In the genomic region with DNA sequence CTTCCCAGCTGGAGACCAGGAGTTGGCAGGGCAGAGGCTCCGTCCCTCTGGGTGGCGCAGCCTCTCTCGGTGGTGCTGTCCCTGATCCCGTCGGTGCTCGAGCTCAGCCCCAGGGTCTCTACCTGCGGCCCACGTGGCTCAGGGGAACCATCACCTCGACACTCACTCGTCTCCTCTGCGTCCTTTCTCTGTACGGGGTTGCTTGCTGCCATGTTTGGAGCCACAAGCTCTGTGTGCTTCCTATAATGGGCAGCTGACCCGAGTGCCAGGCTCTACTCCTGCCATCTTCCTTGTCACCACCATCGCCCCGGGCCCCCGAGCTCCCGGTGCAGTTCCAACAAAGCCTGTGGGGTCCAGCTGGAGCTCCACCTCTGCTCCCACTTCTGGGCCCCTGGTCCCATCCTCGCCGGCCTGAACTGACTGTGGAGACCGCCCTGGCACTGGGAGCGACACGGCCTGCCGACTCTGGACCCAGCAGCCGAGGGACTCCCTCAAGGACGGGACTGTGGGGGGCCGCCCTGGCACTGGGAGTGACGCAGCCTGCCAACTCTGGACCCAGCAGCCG, we compare ENCODE assay signal across 23 cellular contexts. TPM values are rescaled to one million over a fixed set of nuclear protein-coding genes. Genes with fewer than 3 reads are reported as not detected.
A peak's percentile ranks its signal among the peaks of the same experiment; 100 is the strongest.
DNase-seq lines count a peak whose midpoint lies in the region; ATAC-seq and TF ChIP-seq lines count a peak whose summit lies in the region.
"Had no signal": no experiment of that assay in that cellular context is flagged by ENCODE, and none has a peak within 500 bp of the region (broad histone marks: within the 10 kb centered on the region; RNA-seq: fewer than 3 reads in every experiment).

No MANE protein-coding gene starts in this region.

- H3T11ph ChIP-seq in H9 (ENCODE audit: low read length), result no peak overlapping the region

- H4K8ac ChIP-seq in H9 (replicated peaks; ENCODE audit: insufficient read length, low read depth, low read length), result no peak overlapping the region

- H2BK5ac ChIP-seq in H9 (ENCODE audit: insufficient read length, low read length), result no peak overlapping the region

- peaks cover 23 to 36% of the 10 kb centered on the region in 2 donors for H3K36me3 ChIP-seq in psoas muscle (ENCODE audit: insufficient read depth in 1 of 2, low read depth in 1 of 2)

- intact Hi-C loops in psoas muscle (cut with DNase I), result no loop called here

- H3K18ac ChIP-seq in H9 (ENCODE audit: insufficient read length, low read depth, low read length), result no peak overlapping the region

- no CpG with 5 or more reads among the region's 28 CpGs for WGBS in H9 (ENCODE audit: extremely low coverage, insufficient read length, low lambda C conversion rate)
- WGBS in psoas muscle, 3 donors, result 62 to 70% (median 63%) methylated on average over 28 of the region's 28 CpGs

- no peak overlapping the region for H2BK15ac ChIP-seq in H9 (ENCODE audit: low read depth, low read length)

- H3K56ac ChIP-seq in H9 (ENCODE audit: insufficient read length, low read depth, low read length), result no peak overlapping the region

- H2AK5ac ChIP-seq in H9 (ENCODE audit: insufficient read length, low read length), result no peak overlapping the region

- H3K9ac ChIP-seq in H9 (ENCODE audit: extremely low read depth, insufficient read length, low read length), result no peak overlapping the region
- H3K9ac ChIP-seq: KMS-11 had no signal

- no peaks in the 10 kb centered on the region for H3K79me1 ChIP-seq in H9 (ENCODE audit: insufficient read depth, low read depth, low read length, poor library complexity, severe bottlenecking)

- no peak overlapping the region for H2AFZ ChIP-seq in H9 (ENCODE audit: low read length)

- no peaks in the 10 kb centered on the region for H3K4me1 ChIP-seq in H9 (ENCODE audit: insufficient read depth, low read length)
- peaks cover 29% of the 10 kb centered on the region for H3K4me1 ChIP-seq in psoas muscle

- no peak overlapping the region for H2BK20ac ChIP-seq in H9 (ENCODE audit: low read depth, low read length, poor library complexity, severe bottlenecking)

- H3K4me3 Mint-ChIP-seq in H9 (no peak overlapping the region), endothelial cell (ENCODE audit: unreplicated experiment) (no peak overlapping the region)
- H3K4me3 Mint-ChIP-seq: activated CD4-positive, alpha-beta T cell treated with anti-CD3 and anti-CD28 coated beads, Interleukin-2, amount 10 ng/mL, durations not matched to agents 7 days and 5 days; activated naive CD4-positive, alpha-beta T cell treated with anti-CD3 and anti-CD28 coated beads, Interleukin-2, amount 50 U/mL, for 24 hours; stimulated activated naive B cell treated with anti-CD40 and anti-IgM and Interleukin-4, amounts not matched to agents 10 μg/mL and 1 μg/mL and 100 μg/mL, for 72 hours; type B pancreatic cell had no signal

- no peaks in the 10 kb centered on the region for H3K79me2 ChIP-seq in H9 (ENCODE audit: insufficient read depth, low read length)

- no peak overlapping the region for H4K5ac ChIP-seq in H9 (ENCODE audit: insufficient read length, low read depth, low read length)

- H3K4me3 ChIP-seq in psoas muscle, result no peak overlapping the region

- peak overlapping the region in 2 of 3 experiments; percentile 34 to 49; a peak in 4 of 7 replicates for H3K27ac Mint-ChIP-seq in H9
- peak overlapping the region; percentile 24 for H3K27ac Mint-ChIP-seq in endothelial cell (ENCODE audit: unreplicated experiment)
- H3K27ac Mint-ChIP-seq: activated CD4-positive, alpha-beta T cell treated with anti-CD3 and anti-CD28 coated beads, Interleukin-2, amount 10 ng/mL, durations not matched to agents 7 days and 5 days; activated naive CD4-positive, alpha-beta T cell treated with anti-CD3 and anti-CD28 coated beads, Interleukin-2, amount 50 U/mL, for 24 hours; stimulated activated naive B cell treated with anti-CD40 and anti-IgM and Interleukin-4, amounts not matched to agents 10 μg/mL and 1 μg/mL and 100 μg/mL, for 72 hours had no signal

- no peak overlapping the region for H3K4me2 ChIP-seq in H9 (ENCODE audit: insufficient read depth, insufficient read length, low read length)
- H3K4me2 ChIP-seq: KMS-11 had no signal

- ATAC-seq in psoas muscle, result peak in 1 of 4 donors; percentile 1
- no peak for ATAC-seq in HG03520 (IDR thresholded peaks at IDR 0.05; ENCODE audit: unreplicated experiment)
- no peak for ATAC-seq in GM19351 (IDR thresholded peaks at IDR 0.05; ENCODE audit: unreplicated experiment)
- ATAC-seq: esophagus mucosa; stimulated activated naive B cell treated with anti-CD40 and anti-IgM and Interleukin-4, amounts not matched to agents 10 μg/mL and 1 μg/mL and 100 μg/mL, for 72 hours had no signal

- DNase-seq in H9 (no peak), endothelial cell (ENCODE audit: low spot score) (no peak), psoas muscle (peak in 1 of 2 donors; percentile 62), midbrain (lab: John Stamatoyannopoulos, UW) (no peak), DMS79 (lab: John Stamatoyannopoulos, UW) (no peak)
- DNase-seq: activated CD4-positive, alpha-beta T cell treated with anti-CD3 and anti-CD28 coated beads, Interleukin-2, amount 10 ng/mL, durations not matched to agents 7 days and 5 days; COR-L47; naive B cell; NCI-H1930; NCI-H446 treated with DMSO at 0.1 percent for 48 hours; NK-92 treated with Interleukin-12 subunit alpha and Interleukin-12 subunit beta, amount 100 ng/mL, for 24 hours; RPMI8226; stimulated activated naive B cell treated with anti-CD40 and anti-IgM and Interleukin-4, amounts not matched to agents 10 μg/mL and 1 μg/mL and 100 μg/mL, for 72 hours had no signal

- no peak overlapping the region for H2BK12ac ChIP-seq in H9 (ENCODE audit: insufficient read length, low read depth, low read length)

- H3K23me2 ChIP-seq in H9 (ENCODE audit: insufficient read length, low read depth, low read length, poor library complexity, severe bottlenecking), result peaks cover 3% of the 10 kb centered on the region

- H3K36me3 Mint-ChIP-seq in H9 (ENCODE audit: insufficient read depth in 1 of 3, low read depth in 3 of 3) (peaks cover 6 to 64% (median 41%) of the 10 kb centered on the region in 3 experiments; a peak in 5 of 7 replicates), endothelial cell (ENCODE audit: low read depth, unreplicated experiment) (peaks cover 18% of the 10 kb centered on the region)

- H3K27me3 ChIP-seq in H9 (ENCODE audit: insufficient read depth, low read length), result no peaks in the 10 kb centered on the region
- H3K27me3 ChIP-seq in psoas muscle (ENCODE audit: insufficient read depth in 3 of 3, low read length in 2 of 3), result no peaks in the 10 kb centered on the region

- H3K9me3 Mint-ChIP-seq in H9 (no peaks in the 10 kb centered on the region), endothelial cell (ENCODE audit: unreplicated experiment) (no peaks in the 10 kb centered on the region)
- H3K9me3 Mint-ChIP-seq: activated CD4-positive, alpha-beta T cell treated with anti-CD3 and anti-CD28 coated beads, Interleukin-2, amount 10 ng/mL, durations not matched to agents 7 days and 5 days; activated naive CD4-positive, alpha-beta T cell treated with anti-CD3 and anti-CD28 coated beads, Interleukin-2, amount 50 U/mL, for 24 hours; naive B cell; stimulated activated naive B cell treated with anti-CD40 and anti-IgM and Interleukin-4, amounts not matched to agents 10 μg/mL and 1 μg/mL and 100 μg/mL, for 72 hours; type B pancreatic cell had no signal

- H3K27me3 Mint-ChIP-seq in H9 (ENCODE audit: low read depth), result peaks cover 3% of the 10 kb centered on the region; the same call in 1 of the 2 replicates
- H3K27me3 Mint-ChIP-seq in endothelial cell (ENCODE audit: unreplicated experiment), result peaks cover 8% of the 10 kb centered on the region
- H3K27me3 Mint-ChIP-seq: activated CD4-positive, alpha-beta T cell treated with anti-CD3 and anti-CD28 coated beads, Interleukin-2, amount 10 ng/mL, durations not matched to agents 7 days and 5 days; activated naive CD4-positive, alpha-beta T cell treated with anti-CD3 and anti-CD28 coated beads, Interleukin-2, amount 50 U/mL, for 24 hours; naive B cell; stimulated activated naive B cell treated with anti-CD40 and anti-IgM and Interleukin-4, amounts not matched to agents 10 μg/mL and 1 μg/mL and 100 μg/mL, for 72 hours; type B pancreatic cell had no signal

- H3K4ac ChIP-seq in H9 (ENCODE audit: low read depth, low read length), result no peak overlapping the region

- H3K9me3 ChIP-seq in H9 (ENCODE audit: control insufficient read depth, low read depth, low read length), result no peaks in the 10 kb centered on the region
- H3K9me3 ChIP-seq in psoas muscle, result no peaks in the 10 kb centered on the region

- H4K91ac ChIP-seq in H9 (ENCODE audit: insufficient read length, low read depth, low read length), result no peak overlapping the region

- H3K27ac ChIP-seq in 22Rv1 (0 out of 2 replicates have a peak overlapping the region, but pooled peaks have one; percentile 25), H9 (ENCODE audit: insufficient read length, low read depth, low read length) (no peak overlapping the region), psoas muscle (peak overlapping the region; percentile 94)
- H3K27ac ChIP-seq: KMS-11 had no signal

- H4K20me1 ChIP-seq in H9 (ENCODE audit: control insufficient read depth, insufficient read depth, insufficient read length), result no peaks in the 10 kb centered on the region

- H3K4me1 Mint-ChIP-seq in H9, result peaks cover 5 to 7% of the 10 kb centered on the region in 2 experiments
- H3K4me1 Mint-ChIP-seq in endothelial cell (ENCODE audit: unreplicated experiment), result peaks cover 3% of the 10 kb centered on the region

- TF ChIP-seq CTCF in 22Rv1 (IDR thresholded peaks at IDR 0.05) (no peak), H9 (conservative IDR thresholded peaks at IDR 0.05) (no peak), endothelial cell (IDR thresholded peaks at IDR 0.05; ENCODE audit: unreplicated experiment) (no peak), psoas muscle (IDR thresholded peaks at IDR 0.05) (no peak)

- no peak overlapping the region for H3K14ac ChIP-seq in H9 (ENCODE audit: insufficient read depth, low read length)

- H3K23ac ChIP-seq in H9 (ENCODE audit: insufficient read length, low read depth, low read length), result no peak overlapping the region

- no peak overlapping the region for H2BK120ac ChIP-seq in H9 (ENCODE audit: low read depth, low read length, poor library complexity, severe bottlenecking)

RNA-seq across cellular contexts. Expression of a gene that starts 5.0 kb away (rescaled TPM):
- total RNA-seq in H9 (2021), result 62.2 and 65.0 TPM in 2 replicates
- total RNA-seq in endothelial cell (ENCODE audit: unreplicated experiment), result 100.0 TPM
- 100 to 1,000 TPM; 135 to 236 (median 171) TPM for total RNA-seq in psoas muscle
- 100 to 1,000 TPM; 202 to 261 (median 213) TPM for polyA plus RNA-seq in psoas muscle

RNA-seq across cellular contexts. Expression of a gene that starts 5.5 kb away (rescaled TPM):
- total RNA-seq in H9 (2021), result 0.96 and 1.3 TPM in 2 replicates
- 1.1 TPM for total RNA-seq in endothelial cell (ENCODE audit: unreplicated experiment)
- 1 to 10 TPM; 1.7 to 7.9 (median 5.9) TPM for total RNA-seq in psoas muscle
- polyA plus RNA-seq in psoas muscle, result 1 to 10 TPM; 3.4 to 6.0 (median 4.5) TPM
- total RNA-seq: esophagus mucosa, glomerular endothelial cell, pulmonary artery endothelial cell had no signal

RNA-seq across cellular contexts. Expression of a gene that starts 12.6 kb away (rescaled TPM):
- 2.1 and 4.5 TPM in 2 replicates for total RNA-seq in H9 (2021)
- 1.5 TPM for total RNA-seq in endothelial cell (ENCODE audit: unreplicated experiment)
- total RNA-seq in psoas muscle, result 1 to 10 TPM in 1 of 4 donors, under 1 TPM in 2, not detected in 1; 0.38 to 1.5 (median 0.48) TPM
- polyA plus RNA-seq in psoas muscle, result under 1 TPM; 0.06 to 0.17 (median 0.13) TPM
- total RNA-seq: glomerular endothelial cell, lung microvascular endothelial cell, pulmonary artery endothelial cell had no signal

RNA-seq across cellular contexts. Expression of a gene that starts 37.8 kb away (rescaled TPM):
- total RNA-seq in H9 (2021) (3.6 and 4.8 TPM in 2 replicates), endothelial cell (ENCODE audit: unreplicated experiment) (not detected), psoas muscle (100 to 1,000 TPM in 1 of 4 donors, 10 to 100 TPM in 3; 23.3 to 130 (median 74.3) TPM)
- 10 to 100 TPM; 29.9 to 37.9 (median 37.8) TPM for polyA plus RNA-seq in psoas muscle
- total RNA-seq: glomerular endothelial cell, pulmonary artery endothelial cell had no signal

RNA-seq across cellular contexts. Expression of a gene that starts 43.3 kb away (rescaled TPM):
- total RNA-seq in H9 (2021) (0.18 and 0.20 TPM in 2 replicates), endothelial cell (ENCODE audit: unreplicated experiment) (not detected), psoas muscle (under 1 TPM; 0.10 to 0.79 (median 0.38) TPM)
- under 1 TPM; 0.04 to 0.14 (median 0.06) TPM for polyA plus RNA-seq in psoas muscle
- total RNA-seq: glomerular endothelial cell, lung microvascular endothelial cell, pulmonary artery endothelial cell had no signal
